In the genomic region with DNA sequence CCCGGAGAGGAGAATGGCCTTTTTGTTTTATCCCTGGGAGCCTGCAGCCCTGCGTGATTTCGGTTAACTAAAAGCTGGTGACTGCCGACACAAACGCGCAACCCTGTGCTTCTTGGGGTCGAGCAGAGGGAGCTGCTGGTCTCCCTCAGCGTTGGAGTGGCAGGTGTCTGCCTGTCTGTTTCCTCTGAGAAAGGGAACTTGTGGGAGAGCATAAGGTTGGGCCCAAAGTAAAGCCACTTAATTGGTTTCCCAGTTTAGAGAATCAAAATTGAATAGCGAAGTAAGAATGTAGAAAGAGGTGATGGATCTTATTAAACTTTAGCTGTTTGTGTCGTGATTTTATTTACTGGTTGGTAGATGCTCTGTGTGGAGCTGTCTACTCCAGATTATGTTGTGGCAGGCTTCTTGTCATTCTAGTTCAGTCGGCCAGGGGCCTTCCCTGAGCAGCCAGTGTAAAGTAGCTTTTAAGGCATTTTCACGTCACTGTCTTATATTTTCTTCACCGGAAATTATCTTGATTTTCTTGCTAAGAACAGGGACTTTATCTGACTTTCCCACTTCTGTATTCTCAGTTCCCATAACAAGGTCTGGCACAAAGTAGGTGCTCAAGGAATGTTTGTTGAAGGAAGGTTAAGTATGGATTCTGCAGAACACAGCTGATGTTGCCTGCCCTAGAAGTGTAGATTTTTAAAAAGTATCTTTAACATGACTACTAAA, we compare ENCODE assay signal across 8 cellular contexts. TPM values are rescaled to one million over a fixed set of nuclear protein-coding genes. Genes with fewer than 3 reads are reported as not detected.
DNase-seq lines count a peak whose midpoint lies in the region; ATAC-seq lines count a peak whose summit lies in the region.

No MANE protein-coding gene starts in this region.

- DNase-seq in Caki2 (ENCODE audit: low read depth) (peak; percentile 8), MV-4-11 (lab: John Stamatoyannopoulos, UW) (peak; percentile 44), NCI-H1694 treated with DMSO at 0.1 percent for 48 hours (lab: John Stamatoyannopoulos, UW) (no peak), NCI-H187 (lab: John Stamatoyannopoulos, UW) (no peak)
- peak; percentile 1 for DNase-seq in central memory CD4-positive, alpha-beta T cell

- H3K4me3 ChIP-seq in mesodermal cell (ENCODE audit: extremely low read depth, insufficient read depth, low read length, poor library complexity, severe bottlenecking): peak overlapping the region; percentile 89

- H3K4me1 ChIP-seq in mesodermal cell (ENCODE audit: control insufficient read depth, insufficient read depth, low read length, poor library complexity, severe bottlenecking): no peaks in the 10 kb centered on the region

- peak overlapping the region; percentile 87 for H3K27ac ChIP-seq in mesodermal cell (ENCODE audit: low read depth, low read length, severe bottlenecking)

- in situ Hi-C loops in Caki2 (cut with HindIII; ENCODE audit: low pct_unique_long_range_greater_than_20kb, low sequenced_read_pairs): no loop called here

- peaks cover 46% of the 10 kb centered on the region for H3K36me3 ChIP-seq in mesodermal cell (ENCODE audit: control insufficient read depth, insufficient read depth, low read length)

- 3 to 4% methylated on average over 12 of the region's 13 CpGs for WGBS in mesodermal cell (ENCODE audit: insufficient coverage in 2 of 2), 2 experiments

- peak; percentile 5 for ATAC-seq in GM21390 (IDR thresholded peaks at IDR 0.05; ENCODE audit: unreplicated experiment)
- ATAC-seq in GM21619 (IDR thresholded peaks at IDR 0.05; ENCODE audit: unreplicated experiment): no peak

- H3K9me3 ChIP-seq in mesodermal cell (ENCODE audit: control insufficient read depth, low read length): no peaks in the 10 kb centered on the region

RNA-seq across cellular contexts. Expression of gene LTV1, which starts 0.7 kb away (rescaled TPM):
- 12.0 and 21.5 TPM in 2 replicates for total RNA-seq in Caki2 (2014; rRNA removed; shearing (Covaris generic); ENCODE audit: low replicate concordance)
- 18.4 TPM for polyA plus RNA-seq in mesodermal cell (2013, experiment 1 of 2)
- 21.9 TPM for polyA plus RNA-seq in mesodermal cell (2013, experiment 2 of 2)

RNA-seq across cellular contexts. Expression of gene ZC2HC1B, which starts 20.4 kb away (rescaled TPM):
- not detected in 2 replicates for total RNA-seq in Caki2 (2014; rRNA removed; shearing (Covaris generic); ENCODE audit: low replicate concordance)
- polyA plus RNA-seq in mesodermal cell (2013, experiment 1 of 2): not detected
- polyA plus RNA-seq in mesodermal cell (2013, experiment 2 of 2): not detected

Comparison
In these comparisons a context has a peak if more than half of its experiments do, and no peak if none do; other contexts are left out.
1. DNase-seq: peak in Caki2 (single experiment), MV-4-11 (single experiment) and central memory CD4-positive, alpha-beta T cell (single experiment); none in NCI-H1694 treated with DMSO at 0.1 percent for 48 hours (single experiment) and NCI-H187 (0 of 2).